Comparison of ENCODE assay signal across 8 cellular contexts in the genomic region with DNA sequence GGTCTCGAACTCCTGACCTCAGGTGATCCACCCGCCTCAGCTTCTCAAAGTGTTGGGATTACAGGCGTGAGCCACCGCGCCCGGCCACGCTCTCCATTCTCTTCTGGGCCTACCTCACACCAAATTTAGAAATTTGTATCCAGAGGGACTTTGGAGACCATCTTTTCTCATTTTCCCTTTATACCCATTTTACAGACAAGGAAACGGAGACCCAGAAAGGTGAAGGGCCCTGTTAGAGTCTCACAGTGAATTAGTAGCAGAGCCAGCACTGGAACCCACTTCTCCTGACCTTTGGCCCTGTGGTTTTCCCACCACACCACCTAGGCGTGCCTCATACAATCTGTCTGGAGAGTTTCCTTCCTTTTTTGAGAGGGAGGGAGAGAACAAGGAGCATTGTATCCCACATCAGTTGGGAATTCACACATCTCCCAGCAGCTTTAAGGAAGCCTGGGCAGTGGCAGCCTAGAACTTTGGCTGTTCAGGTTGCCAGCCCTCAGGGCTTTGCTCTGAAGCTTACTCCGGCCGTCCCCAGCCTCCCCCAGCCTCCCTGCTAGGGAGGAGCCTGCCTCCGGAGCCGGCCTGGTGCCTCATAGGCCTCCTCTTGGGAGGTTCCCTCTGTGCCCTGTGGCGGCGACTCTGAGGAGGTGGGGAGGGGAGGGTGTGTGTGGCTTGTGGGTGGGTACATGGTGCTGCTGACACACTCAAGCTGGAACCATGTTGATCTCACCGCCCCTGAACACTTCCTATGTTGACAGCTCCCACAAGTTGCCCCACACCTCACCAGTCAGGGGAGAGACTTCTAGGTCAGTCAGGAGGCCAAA. TPM values are rescaled to one million over a fixed set of nuclear protein-coding genes. Genes with fewer than 3 reads are reported as not detected.
DNase-seq lines count a peak whose midpoint lies in the region; ATAC-seq and TF ChIP-seq lines count a peak whose summit lies in the region.

No MANE protein-coding gene starts in this region.

- peaks cover 72 to 96% (median 79%) of the 10 kb centered on the region in 4 donors for H3K36me3 ChIP-seq in sigmoid colon

- no peaks in the 10 kb centered on the region for H3K27me3 Mint-ChIP-seq in effector memory CD8-positive, alpha-beta T cell
- H3K27me3 Mint-ChIP-seq in glutamatergic neuron (ENCODE audit: unreplicated experiment) = peaks cover 1% of the 10 kb centered on the region

- H3K4me3 ChIP-seq in sigmoid colon = no peak overlapping the region

- H3K4me3 Mint-ChIP-seq in effector memory CD8-positive, alpha-beta T cell = peak overlapping the region; percentile 70 to 80
- H3K4me3 Mint-ChIP-seq in glutamatergic neuron (ENCODE audit: unreplicated experiment) = no peak overlapping the region

- WGBS in sigmoid colon, 2 donors = 75 to 77% methylated on average over 16 of the region's 16 CpGs

- no peaks in the 10 kb centered on the region for H3K9me3 Mint-ChIP-seq in effector memory CD8-positive, alpha-beta T cell
- H3K9me3 Mint-ChIP-seq in glutamatergic neuron (ENCODE audit: unreplicated experiment) = no peaks in the 10 kb centered on the region

- ATAC-seq in effector memory CD8-positive, alpha-beta T cell (replicated peaks) = peak; percentile 69
- ATAC-seq in GM21390 (IDR thresholded peaks at IDR 0.05; ENCODE audit: unreplicated experiment) = no peak
- no peak for ATAC-seq in GM19351 (IDR thresholded peaks at IDR 0.05; ENCODE audit: unreplicated experiment)

- TF ChIP-seq EP300 in sigmoid colon (IDR thresholded peaks at IDR 0.05) = no peak

- TF ChIP-seq CTCF in sigmoid colon (IDR thresholded peaks at IDR 0.05) (no peak), glutamatergic neuron (IDR thresholded peaks at IDR 0.05; ENCODE audit: partially characterized antibody, unreplicated experiment) (no peak)

- H3K4me1 ChIP-seq in sigmoid colon = peaks cover 0 to 84% (median 59%) of the 10 kb centered on the region in 4 donors

- DNase-seq in Daoy (ENCODE audit: low read depth) (peak; percentile 96), sigmoid colon (peak; percentile 73), HPDE6-E6E7 (ENCODE audit: extremely low spot score) (no peak), glutamatergic neuron (no peak)
- DNase-seq in activated CD4-positive, alpha-beta T cell treated with anti-CD3 and anti-CD28 coated beads, Interleukin-2, amount 50 U/mL, for 1 hour = peak; percentile 61
- peak; percentile 82 to 87 (median 86) for DNase-seq in effector memory CD8-positive, alpha-beta T cell

- H3K27me3 ChIP-seq in sigmoid colon = no peaks in the 10 kb centered on the region

- H3K27ac ChIP-seq in sigmoid colon = peak overlapping the region; percentile 34 to 72 (median 62)

- peak overlapping the region; percentile 100 for H3K27ac Mint-ChIP-seq in effector memory CD8-positive, alpha-beta T cell
- H3K27ac Mint-ChIP-seq in glutamatergic neuron (ENCODE audit: unreplicated experiment) = no peak overlapping the region

- peaks cover 99% of the 10 kb centered on the region for H3K36me3 Mint-ChIP-seq in effector memory CD8-positive, alpha-beta T cell (ENCODE audit: insufficient read depth)
- no peaks in the 10 kb centered on the region for H3K36me3 Mint-ChIP-seq in glutamatergic neuron (ENCODE audit: unreplicated experiment)

- TF ChIP-seq POLR2A in sigmoid colon (IDR thresholded peaks at IDR 0.05) = no peak

- peaks cover 70 to 82% of the 10 kb centered on the region in 2 donors for H3K4me1 Mint-ChIP-seq in effector memory CD8-positive, alpha-beta T cell (ENCODE audit: low read depth in 2 of 2)
- H3K4me1 Mint-ChIP-seq in glutamatergic neuron (ENCODE audit: low read depth, unreplicated experiment) = no peaks in the 10 kb centered on the region

- no peaks in the 10 kb centered on the region for H3K9me3 ChIP-seq in sigmoid colon

- intact Hi-C loops in sigmoid colon (cut with DNase I) = no loop called here

RNA-seq across cellular contexts. Expression of a gene that starts 13.8 kb away (rescaled TPM):
- total RNA-seq in Daoy (2014; rRNA removed; shearing (Covaris generic)) = 56.0 and 62.1 TPM in 2 replicates
- 100 to 1,000 TPM in 1 of 4 donors, 10 to 100 TPM in 3; 38.9 to 208 (median 67.3) TPM for total RNA-seq in sigmoid colon
- 10 to 100 TPM; 30.0 to 66.2 (median 55.0) TPM for polyA plus RNA-seq in sigmoid colon
- total RNA-seq in glutamatergic neuron (ENCODE audit: unreplicated experiment) = 2.6 TPM

Comparison
In these comparisons a context has a peak if more than half of its experiments do, and no peak if none do; other contexts are left out.
1. DNase-seq: peak in Daoy (single experiment), activated CD4-positive, alpha-beta T cell treated with anti-CD3 and anti-CD28 coated beads, Interleukin-2, amount 50 U/mL, for 1 hour (single experiment), effector memory CD8-positive, alpha-beta T cell (3 of 3) and sigmoid colon (single experiment); none in HPDE6-E6E7 (single experiment) and glutamatergic neuron (single experiment).
2. RNA of a gene that starts 13.8 kb away (total RNA-seq): 38.9 to 208 TPM in sigmoid colon and 56.0 to 62.1 TPM in Daoy; 2.6 TPM in glutamatergic neuron (single experiment); every median in the first group is over 10 times any median in the second.